In the genomic region with DNA sequence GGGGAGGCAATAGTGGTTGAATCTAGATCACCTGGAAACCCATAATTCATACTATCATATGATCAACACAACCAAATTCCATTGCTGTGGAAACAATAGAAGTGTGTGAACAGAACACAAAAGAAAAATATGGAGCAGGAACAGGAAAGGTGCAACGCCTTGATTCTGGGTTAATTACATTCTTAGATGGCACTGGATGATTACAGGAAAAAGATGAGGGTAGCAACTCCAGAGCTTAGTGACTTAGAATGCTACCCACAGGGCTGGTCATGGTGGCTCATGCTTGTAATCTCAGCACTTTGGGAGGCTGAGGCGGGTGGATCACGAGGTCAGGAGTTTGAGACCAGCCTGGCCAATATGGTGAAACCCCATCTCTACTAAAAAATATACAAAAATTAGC, we compare ENCODE assay signal across 5 cellular contexts. TPM values are rescaled to one million over a fixed set of nuclear protein-coding genes. Genes with fewer than 3 reads are reported as not detected.
"Had no signal": no experiment of that assay in that cellular context is flagged by ENCODE, and none has a peak within 500 bp of the region (broad histone marks: within the 10 kb centered on the region; RNA-seq: fewer than 3 reads in every experiment).

No MANE protein-coding gene starts in this region.

RNA-seq across cellular contexts. Expression of a gene that starts 19.6 kb away (rescaled TPM):
- total RNA-seq: temporal lobe, thyroid gland, tibial nerve, upper lobe of right lung, vagina had no signal
